8 cellular contexts compared by ENCODE assay signal in the genomic region with DNA sequence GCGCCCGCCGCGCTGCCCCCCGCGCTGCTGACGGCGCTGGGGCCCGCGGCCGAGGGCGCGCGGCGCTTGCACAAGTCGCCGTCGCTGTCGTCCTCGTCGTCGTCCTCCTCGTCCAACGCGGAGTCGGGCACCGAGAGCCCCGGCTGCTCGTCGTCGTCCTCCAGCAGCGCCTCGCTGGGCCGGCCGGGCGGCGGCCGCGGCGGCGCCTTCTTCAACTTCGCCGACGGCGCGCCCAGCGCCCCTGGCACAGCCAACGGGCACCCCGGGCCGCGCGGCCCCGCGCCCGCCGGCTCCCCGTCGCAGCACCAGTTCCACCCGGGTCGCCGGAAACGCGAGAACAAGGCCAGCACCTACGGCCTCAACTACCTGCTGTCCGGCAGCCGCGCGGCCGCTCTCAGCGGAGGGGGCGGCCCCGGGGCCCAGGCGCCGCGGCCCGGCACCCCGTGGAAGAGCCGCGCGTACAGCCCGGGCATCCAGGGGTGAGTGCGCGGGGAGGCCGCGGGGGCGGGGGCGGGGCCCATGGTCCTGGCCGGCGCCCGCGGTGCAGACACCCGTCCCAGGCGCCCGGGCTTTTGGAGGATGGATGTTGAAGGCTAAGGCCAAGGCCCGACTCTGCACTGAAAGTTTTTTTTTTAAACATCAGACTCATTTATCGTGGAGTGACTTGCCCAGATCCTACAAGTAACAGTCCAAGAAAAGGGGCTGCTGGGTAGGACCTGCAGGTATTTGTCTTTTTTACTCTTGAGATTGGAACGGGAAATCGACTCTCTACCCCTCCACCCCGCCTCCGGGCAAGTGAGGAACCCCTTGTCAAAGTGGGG. TPM values are rescaled to one million over a fixed set of nuclear protein-coding genes. Genes with fewer than 3 reads are reported as not detected.
DNase-seq lines count a peak whose midpoint lies in the region; ATAC-seq, FAIRE-seq and TF ChIP-seq lines count a peak whose summit lies in the region.

No MANE protein-coding gene starts in this region.

- no peak for ATAC-seq in HepG2
- no peak for ATAC-seq in thoracic aorta (ENCODE audit: insufficient number of reproducible peaks, low FRiP score, low read depth)
- ATAC-seq in HG03135 (IDR thresholded peaks at IDR 0.05; ENCODE audit: unreplicated experiment), result no peak

- POLR2A ChIA-PET in HepG2 (lab: Yijun Ruan, JAX), result no interaction called here

- TF ChIP-seq EP300 in HepG2 (IDR thresholded peaks at IDR 0.05; ENCODE audit: low read depth in 2 of 2, low read length in 2 of 2) (no peak), HepG2 (CRISPR knock-in tag; IDR thresholded peaks at IDR 0.05; ENCODE audit: borderline replicate concordance) (no peak)

- peaks cover 47% of the 10 kb centered on the region for H4K20me1 ChIP-seq in HepG2 (ENCODE audit: insufficient read depth, low read length)

- H3K4me3 ChIP-seq in Peyer's patch, result peak overlapping the region; percentile 57 to 88 (median 73)
- H3K4me3 ChIP-seq in brain microvascular endothelial cell (ENCODE audit: low read depth, low read length), result peak overlapping the region; percentile 60
- peak overlapping the region; percentile 75 to 92 (median 80) for H3K4me3 ChIP-seq in HepG2 (replicated peaks in 1 of 3; ENCODE audit: insufficient read depth in 1 of 3, low read depth in 2 of 3, low read length in 3 of 3)
- peak overlapping the region; percentile 77 for H3K4me3 ChIP-seq in thoracic aorta

- intact Hi-C loops in HepG2 (cut with micrococcal nuclease; ENCODE audit: unreplicated experiment), result loop anchor here (1.0 kb wide), 1 partner anchor 31 kb away; no protein-coding TSS in a partner anchor

- CTCF ChIA-PET in HepG2 (lab: Yijun Ruan, JAX; ENCODE audit: low intra/inter-chr PET ratio, low total read pairs), result no interaction called here

- no peak for TF ChIP-seq RAD21 in HepG2 (CRISPR knock-in tag; IDR thresholded peaks at IDR 0.05)

- H3K4me2 ChIP-seq in HepG2 (ENCODE audit: low read depth, low read length), result peak overlapping the region; percentile 92

- DNase-seq in NCI-H2171 (lab: John Stamatoyannopoulos, UW) (peak; percentile 22), NCI-H2171 treated with DMSO at 0.1 percent for 48 hours (lab: John Stamatoyannopoulos, UW) (no peak), Peyer's patch (peak in 2 of 3 donors; percentile 51 to 59), brain microvascular endothelial cell (no peak), HepG2 (ENCODE audit: low spot score) (no peak), thoracic aorta (ENCODE audit: low spot score) (no peak), NCI-H1930 (lab: John Stamatoyannopoulos, UW) (no peak)

- TF ChIP-seq POLR2A in Peyer's patch (IDR thresholded peaks at IDR 0.05) (no peak), HepG2 (IDR thresholded peaks at IDR 0.05; ENCODE audit: insufficient read depth in 1 of 2, low read depth in 2 of 2, low read length in 2 of 2) (no peak)

- TF ChIP-seq CTCF in Peyer's patch (IDR thresholded peaks at IDR 0.05) (no peak), brain microvascular endothelial cell (IDR thresholded peaks at IDR 0.05; ENCODE audit: low read depth, low read length, missing control alignments) (no peak), HepG2 (CRISPR knock-in tag; IDR thresholded peaks at IDR 0.05) (no peak), thoracic aorta (IDR thresholded peaks at IDR 0.05) (no peak)

- no peak overlapping the region for H2AFZ ChIP-seq in HepG2 (ENCODE audit: low read length)

- peaks cover 0 to 47% (median 14%) of the 10 kb centered on the region in 4 donors for H3K4me1 ChIP-seq in Peyer's patch
- H3K4me1 ChIP-seq in HepG2 (ENCODE audit: insufficient read depth, low read length), result peaks cover 66% of the 10 kb centered on the region
- peaks cover 25 to 48% of the 10 kb centered on the region in 2 donors for H3K4me1 ChIP-seq in thoracic aorta (ENCODE audit: control insufficient read depth in 1 of 2, low read depth in 2 of 2)

- peaks cover 51% of the 10 kb centered on the region for H3K79me2 ChIP-seq in HepG2 (ENCODE audit: insufficient read depth, low read length)

- H3K36me3 ChIP-seq in Peyer's patch (no peaks in the 10 kb centered on the region), brain microvascular endothelial cell (replicated peaks) (no peaks in the 10 kb centered on the region), HepG2 (replicated peaks in 1 of 2; ENCODE audit: control insufficient read depth in 1 of 2, insufficient read depth in 2 of 2, low read length in 2 of 2) (peaks cover 2 to 16% of the 10 kb centered on the region in 2 experiments; a peak in 4 of 5 replicates), thoracic aorta (no peaks in the 10 kb centered on the region)

- in situ Hi-C loops in brain microvascular endothelial cell (cut with HindIII; ENCODE audit: low pct_ligation_motif_present, low sequenced_read_pairs) (no loop called here), HepG2 (cut with HindIII; ENCODE audit: extremely low pct_ligation_motif_present, low pct_unique_long_range_greater_than_20kb) (loop anchor here (5.0 kb wide), 1 partner anchor 82 kb away; the partner anchor contains the start of genes NSUN2 and SRD5A1)

- BruUV-seq in HepG2 (replicated peaks; lab: Mats Ljungman, UMichigan), result no TSS peak

- FAIRE-seq in HepG2 (lab: Jason Lieb, UNC), result no peak

- WGBS in HepG2 (ENCODE audit: low lambda C conversion rate), result 0% methylated on average over 5 of the region's 100 CpGs

- no peaks in the 10 kb centered on the region for H3K9me3 ChIP-seq in Peyer's patch
- H3K9me3 ChIP-seq in HepG2 (ENCODE audit: low read length), result no peaks in the 10 kb centered on the region
- H3K9me3 ChIP-seq in thoracic aorta, result no peaks in the 10 kb centered on the region

- H3K9ac ChIP-seq in HepG2 (ENCODE audit: insufficient read depth, low read depth, low read length), result peak overlapping the region; percentile 74

- H3K27ac ChIP-seq in Peyer's patch (peak overlapping the region; percentile 55 to 100 (median 86)), brain microvascular endothelial cell (no peak overlapping the region), HepG2 (ENCODE audit: extremely low read length, insufficient read depth, low read length) (no peak overlapping the region), thoracic aorta (peak overlapping the region; percentile 62 to 63)

- H3K27me3 ChIP-seq in Peyer's patch, result no peaks in the 10 kb centered on the region
- no peaks in the 10 kb centered on the region for H3K27me3 ChIP-seq in brain microvascular endothelial cell (replicated peaks)
- no peaks in the 10 kb centered on the region; a peak in 1 of 5 replicates for H3K27me3 ChIP-seq in HepG2 (ENCODE audit: control insufficient read depth in 1 of 2, insufficient read depth in 2 of 2, low read length in 2 of 2)
- no peaks in the 10 kb centered on the region for H3K27me3 ChIP-seq in thoracic aorta (replicated peaks; ENCODE audit: insufficient read depth)

TF ChIP-seq in HepG2, 621 proteins besides CTCF, POLR2A, EP300 and RAD21 (continues in another document):
- no peak for TF ChIP-seq NFKB2 (CRISPR knock-in tag; IDR thresholded peaks at IDR 0.05; ENCODE audit: borderline replicate concordance)
- TF ChIP-seq ZBTB7B (CRISPR knock-in tag; IDR thresholded peaks at IDR 0.05), result no peak

RNA-seq across cellular contexts. Expression of gene TENT4A, which starts 1.2 kb away (rescaled TPM):
- total RNA-seq in Peyer's patch, result 10 to 100 TPM; 28.0 to 71.8 (median 44.5) TPM
- total RNA-seq in HepG2 (2016; rRNA removed; fragmentation: Illumina TruSeq; extraction: Trizol), result 7.7 and 13.3 TPM in 2 replicates
- 16.7 and 22.2 TPM in 2 replicates for total RNA-seq in HepG2 (2016; cell fraction: cytosol; rRNA removed; fragmentation: Illumina TruSeq; extraction: Trizol; ENCODE audit: low read depth)
- 6.3 and 11.6 TPM in 2 replicates for total RNA-seq in HepG2 (2016; cell fraction: insoluble cytoplasmic fraction; rRNA removed; fragmentation: Illumina TruSeq; extraction: Trizol)
- 9.3 and 11.2 TPM in 2 replicates for total RNA-seq in HepG2 (2016; cell fraction: membrane; rRNA removed; fragmentation: Illumina TruSeq; extraction: Trizol)
- total RNA-seq in HepG2 (2016; cell fraction: nucleus; rRNA removed; fragmentation: Illumina TruSeq; extraction: Trizol), result 36.2 and 43.2 TPM in 2 replicates
- 6.0 and 6.3 TPM in 2 replicates for polyA plus RNA-seq in HepG2 (2011; rRNA removed)
- 3.2 TPM in 2 replicates for polyA plus RNA-seq in HepG2 (2011; cell fraction: cytosol; rRNA removed)
- polyA plus RNA-seq in HepG2 (2011; cell fraction: nucleus; rRNA removed), result 38.9 and 57.3 TPM in 2 replicates
- 17.0 and 17.9 TPM in 2 replicates for polyA plus RNA-seq in HepG2 (2012)
- 0.76 and 1.1 TPM in 2 replicates for polyA plus RNA-seq in HepG2 (2016; cell fraction: cytosol; fragmentation: Illumina TruSeq; extraction: Trizol; ENCODE audit: low read depth)
- polyA plus RNA-seq in HepG2 (2016; cell fraction: insoluble cytoplasmic fraction; fragmentation: Illumina TruSeq; extraction: Trizol; ENCODE audit: low read depth), result 7.6 and 11.0 TPM in 2 replicates
- polyA plus RNA-seq in HepG2 (2016; cell fraction: membrane; fragmentation: Illumina TruSeq; extraction: Trizol; ENCODE audit: low read depth), result 3.0 TPM in 2 replicates
- polyA plus RNA-seq in HepG2 (2016; cell fraction: nucleus; fragmentation: Illumina TruSeq; extraction: Trizol; ENCODE audit: insufficient read depth, low read depth), result 55.5 and 57.3 TPM in 2 replicates
- polyA minus RNA-seq in HepG2 (2011; rRNA and poly(A)+ RNA removed; ENCODE audit: low replicate concordance), result 15.3 and 47.0 TPM in 2 replicates
- 5.4 and 6.3 TPM in 2 replicates for polyA minus RNA-seq in HepG2 (2011; cell fraction: cytosol; rRNA and poly(A)+ RNA removed)
- polyA minus RNA-seq in HepG2 (2011; cell fraction: nucleus; rRNA and poly(A)+ RNA removed), result 44.4 and 60.9 TPM in 2 replicates
- total RNA-seq in thoracic aorta, result 10 to 100 TPM; 34.5 to 47.6 TPM

Comparison
In these comparisons a context has a peak if more than half of its experiments do, and no peak if none do; other contexts are left out.
1. DNase-seq: peak in NCI-H2171 (single experiment) and Peyer's patch (2 of 3); none in NCI-H2171 treated with DMSO at 0.1 percent for 48 hours (single experiment), brain microvascular endothelial cell (single experiment), HepG2 (single experiment), thoracic aorta (single experiment) and NCI-H1930 (0 of 2).
2. H3K27ac ChIP-seq: peak in Peyer's patch (4 of 4) and thoracic aorta (2 of 2); none in brain microvascular endothelial cell (single experiment) and HepG2 (single experiment).
3. Peak in every context shown above with its lines, with median percentiles within 50 percentile points of each other: H3K4me3 ChIP-seq.